ENCODE assay signal across 1 cellular context in the genomic region with DNA sequence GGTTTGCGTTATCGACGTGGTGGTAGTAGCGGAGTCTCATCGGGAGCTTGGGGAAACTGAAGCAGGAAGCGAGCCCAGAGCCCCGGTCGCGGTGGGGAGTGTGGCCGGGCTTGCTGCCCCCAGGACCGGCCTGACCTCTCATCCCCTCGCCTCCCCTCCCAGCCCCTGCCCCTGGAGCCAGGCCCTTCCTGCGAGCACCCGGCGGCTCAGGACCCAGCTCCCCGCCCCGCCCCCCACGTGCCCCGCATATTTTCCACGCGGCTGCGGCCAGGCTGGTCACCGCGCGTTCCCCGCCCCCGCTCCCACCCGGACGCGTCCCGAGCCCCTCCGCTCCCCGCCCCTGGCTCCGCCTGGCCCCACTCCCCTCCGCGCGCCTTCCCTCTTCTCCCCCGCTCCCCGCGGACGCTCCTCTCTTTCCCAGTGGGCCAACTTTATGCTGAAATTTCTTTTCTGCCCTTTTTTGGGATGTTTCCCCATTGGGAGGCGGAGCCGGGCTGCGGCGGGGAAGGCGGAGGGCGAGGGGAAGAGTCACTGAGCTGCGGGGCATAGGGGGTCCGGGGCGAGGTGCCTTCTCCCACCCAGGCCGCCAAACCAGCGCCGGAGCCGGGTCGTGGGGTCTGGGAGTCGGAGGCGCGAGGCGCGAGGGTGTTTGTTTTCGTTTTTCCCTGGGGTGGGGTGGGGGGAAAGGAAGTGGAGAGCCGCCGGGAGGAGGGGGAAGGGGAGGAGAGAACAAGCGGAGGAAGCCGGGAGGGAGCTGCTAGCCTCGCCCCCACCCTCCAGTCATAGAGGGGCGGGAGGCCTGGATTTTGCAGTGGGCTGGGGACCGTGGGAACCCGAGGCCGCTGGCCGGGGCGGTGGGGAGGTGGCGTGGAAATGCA.
TF ChIP-seq lines count a peak whose summit lies in the region.

No MANE protein-coding gene starts in this region.

TF ChIP-seq in A549, 52 proteins besides CTCF, POLR2A, EP300 and RAD21:
- TF ChIP-seq SMC3 (IDR thresholded peaks at IDR 0.05) (0 out of 3 replicates have a peak, but pooled peaks have one; percentile 7), MYC (IDR thresholded peaks at IDR 0.05; ENCODE audit: borderline replicate concordance, low read length) (no peak), JUN (IDR thresholded peaks at IDR 0.05) (peak in 1 of 2 experiments; percentile 30; a peak in 1 of 5 replicates)
- TF ChIP-seq, protein P1, sequence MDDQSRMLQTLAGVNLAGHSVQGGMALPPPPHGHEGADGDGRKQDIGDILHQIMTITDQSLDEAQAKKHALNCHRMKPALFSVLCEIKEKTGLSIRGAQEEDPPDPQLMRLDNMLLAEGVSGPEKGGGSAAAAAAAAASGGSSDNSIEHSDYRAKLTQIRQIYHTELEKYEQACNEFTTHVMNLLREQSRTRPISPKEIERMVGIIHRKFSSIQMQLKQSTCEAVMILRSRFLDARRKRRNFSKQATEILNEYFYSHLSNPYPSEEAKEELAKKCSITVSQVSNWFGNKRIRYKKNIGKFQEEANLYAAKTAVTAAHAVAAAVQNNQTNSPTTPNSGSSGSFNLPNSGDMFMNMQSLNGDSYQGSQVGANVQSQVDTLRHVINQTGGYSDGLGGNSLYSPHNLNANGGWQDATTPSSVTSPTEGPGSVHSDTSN (IDR thresholded peaks at IDR 0.05), result peak; percentile 36; the same call in 1 of the 2 replicates
